9 cellular contexts compared by ENCODE assay signal in the genomic region with DNA sequence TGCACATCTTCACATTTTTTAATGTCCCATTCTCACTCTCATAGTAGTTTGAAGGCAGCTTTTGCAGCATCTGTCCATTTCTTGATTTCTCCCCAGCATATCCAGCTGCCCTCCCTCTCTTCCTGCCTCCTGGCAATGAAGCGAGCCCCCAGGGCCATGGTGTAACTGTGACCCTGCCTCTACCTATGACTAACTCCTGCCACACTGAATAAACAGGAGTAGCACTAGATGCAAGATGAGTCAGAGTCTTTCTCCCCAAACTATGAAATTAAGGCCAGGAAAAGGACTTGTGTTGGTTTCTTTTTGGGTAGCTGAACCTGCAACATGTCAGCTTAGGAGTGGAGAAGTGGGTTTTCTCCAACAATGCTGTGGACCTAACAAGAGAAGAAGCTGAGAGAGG.
A peak's percentile ranks its signal among the peaks of the same experiment; 100 is the strongest.
DNase-seq lines count a peak whose midpoint lies in the region; ATAC-seq, FAIRE-seq and TF ChIP-seq lines count a peak whose summit lies in the region.
"Had no signal": no experiment of that assay in that cellular context is flagged by ENCODE, and none has a peak within 500 bp of the region (broad histone marks: within the 10 kb centered on the region; RNA-seq: fewer than 3 reads in every experiment).

No MANE protein-coding gene starts in this region.

- no peaks in the 10 kb centered on the region for H3K9me3 Mint-ChIP-seq in activated T-cell treated with anti-CD3 and anti-CD28 coated beads, Interleukin-2, amount 50 U/mL, for 72 hours
- H3K9me3 Mint-ChIP-seq in immature natural killer cell = no peaks in the 10 kb centered on the region
- H3K9me3 Mint-ChIP-seq: brain had no signal

- peak overlapping the region; percentile 24 for H3K4me2 ChIP-seq in keratinocyte (ENCODE audit: control insufficient read depth, extremely low read depth, insufficient read depth, low read depth, low read length)

- H3K79me2 ChIP-seq in keratinocyte (ENCODE audit: control insufficient read depth, insufficient read depth, low read length) = no peaks in the 10 kb centered on the region

- in situ Hi-C loops in Caki2 (cut with HindIII; ENCODE audit: low pct_unique_long_range_greater_than_20kb, low sequenced_read_pairs) = no loop called here

- no peaks in the 10 kb centered on the region for H3K36me3 Mint-ChIP-seq in activated T-cell treated with anti-CD3 and anti-CD28 coated beads, Interleukin-2, amount 50 U/mL, for 72 hours (ENCODE audit: insufficient read depth in 2 of 2)
- H3K36me3 Mint-ChIP-seq in immature natural killer cell = no peaks in the 10 kb centered on the region
- H3K36me3 Mint-ChIP-seq: brain had no signal

- no peaks in the 10 kb centered on the region for H3K27me3 Mint-ChIP-seq in activated T-cell treated with anti-CD3 and anti-CD28 coated beads, Interleukin-2, amount 50 U/mL, for 72 hours (ENCODE audit: low read depth)
- no peaks in the 10 kb centered on the region for H3K27me3 Mint-ChIP-seq in immature natural killer cell (ENCODE audit: low read depth in 3 of 3)

- H3K27ac Mint-ChIP-seq in activated T-cell treated with anti-CD3 and anti-CD28 coated beads, Interleukin-2, amount 50 U/mL, for 72 hours = no peak overlapping the region
- H3K27ac Mint-ChIP-seq in immature natural killer cell = no peak overlapping the region

- peak; percentile 53 for ATAC-seq in HG02678 (IDR thresholded peaks at IDR 0.05; ENCODE audit: unreplicated experiment)
- ATAC-seq in activated T-cell treated with anti-CD3 and anti-CD28 coated beads, Interleukin-2, amount 50 U/mL, for 72 hours (replicated peaks in 1 of 2) = peak; percentile 89 to 98

- H3K27me3 ChIP-seq in keratinocyte (ENCODE audit: control insufficient read depth, extremely low read depth, insufficient read depth, low read length) (no peaks in the 10 kb centered on the region), dorsolateral prefrontal cortex (no peaks in the 10 kb centered on the region)

- intact Hi-C loops in dorsolateral prefrontal cortex (cut with DNase I) = no loop called here

- dilution Hi-C loops in keratinocyte (cut with MboI; ENCODE audit: extremely low pct_ligation_motif_present, low sequenced_read_pairs) = no loop called here

- H3K9ac ChIP-seq in keratinocyte (ENCODE audit: control insufficient read depth, extremely low read depth, insufficient read depth, low read length) = no peak overlapping the region

- H3K4me3 ChIP-seq in keratinocyte (ENCODE audit: control insufficient read depth in 2 of 3, extremely low read depth in 1 of 3, insufficient read depth in 2 of 3, low read depth in 1 of 3, low read length in 3 of 3) (no peak overlapping the region), dorsolateral prefrontal cortex (no peak overlapping the region)

- FAIRE-seq in keratinocyte (lab: Jason Lieb, UNC) = peak; percentile 58

- peaks cover 13% of the 10 kb centered on the region for H3K4me1 Mint-ChIP-seq in activated T-cell treated with anti-CD3 and anti-CD28 coated beads, Interleukin-2, amount 50 U/mL, for 72 hours (ENCODE audit: low read depth)
- H3K4me1 Mint-ChIP-seq in immature natural killer cell = no peaks in the 10 kb centered on the region

- no peak overlapping the region for H3K27ac ChIP-seq in keratinocyte (ENCODE audit: control insufficient read depth, insufficient read depth, low read length)
- H3K27ac ChIP-seq in dorsolateral prefrontal cortex = no peak overlapping the region

- no peak overlapping the region for H3K4me3 Mint-ChIP-seq in activated T-cell treated with anti-CD3 and anti-CD28 coated beads, Interleukin-2, amount 50 U/mL, for 72 hours
- no peak overlapping the region for H3K4me3 Mint-ChIP-seq in immature natural killer cell
- H3K4me3 Mint-ChIP-seq: brain had no signal

- no peaks in the 10 kb centered on the region for H3K9me1 ChIP-seq in keratinocyte (ENCODE audit: control insufficient read depth, extremely low read depth, insufficient read depth, low read length)

- no peaks in the 10 kb centered on the region for H4K20me1 ChIP-seq in keratinocyte (ENCODE audit: control insufficient read depth, extremely low read depth, insufficient read depth, low read length)

- TF ChIP-seq CTCF in keratinocyte (optimal IDR thresholded peaks at IDR 0.05 in 1 of 3, IDR thresholded peaks at IDR 0.05 in 1 of 3, conservative IDR thresholded peaks at IDR 0.05 in 1 of 3; ENCODE audit: extremely low read depth in 1 of 3, insufficient read depth in 2 of 3, low read length in 3 of 3) = no peak
- TF ChIP-seq CTCF in GM10266 (IDR thresholded peaks at IDR 0.05; ENCODE audit: control insufficient read depth, insufficient read depth, low read depth, missing control alignments) = no peak
- no peak for TF ChIP-seq CTCF in dorsolateral prefrontal cortex (IDR thresholded peaks at IDR 0.05 in 54 of 56, conservative IDR thresholded peaks at IDR 0.05 in 2 of 56; ENCODE audit: low read depth in 1 of 56, partially characterized antibody in 56 of 56)

- no peaks in the 10 kb centered on the region for H3K9me3 ChIP-seq in keratinocyte (ENCODE audit: control insufficient read depth, low read depth, low read length)

- peaks cover 11% of the 10 kb centered on the region for H3K4me1 ChIP-seq in keratinocyte (ENCODE audit: control insufficient read depth, extremely low read depth, insufficient read depth, low read length)

- H3K36me3 ChIP-seq in keratinocyte (ENCODE audit: control insufficient read depth in 2 of 2, extremely low read depth in 1 of 2, insufficient read depth in 2 of 2, low read length in 2 of 2) = no peaks in the 10 kb centered on the region

- H2AFZ ChIP-seq in keratinocyte (ENCODE audit: control insufficient read depth, low read length) = no peak overlapping the region

- peak; percentile 65 for DNase-seq in Caki2 (ENCODE audit: low read depth)
- peak; percentile 10 to 15 for DNase-seq in activated T-cell treated with anti-CD3 and anti-CD28 coated beads, Interleukin-2, amount 50 U/mL, for 72 hours
- peak; percentile 23 for DNase-seq in keratinocyte (ENCODE audit: low read depth, low spot score)
- no peak for DNase-seq in NAMALWA (ENCODE audit: low spot score)
- DNase-seq in GM10266 (ENCODE audit: extremely low spot score) = no peak
- no peak for DNase-seq in dorsolateral prefrontal cortex
- DNase-seq in immature natural killer cell = no peak

Comparison
In these comparisons a context has a peak if more than half of its experiments do, and no peak if none do; other contexts are left out.
1. DNase-seq: peak in Caki2 (single experiment), activated T-cell treated with anti-CD3 and anti-CD28 coated beads, Interleukin-2, amount 50 U/mL, for 72 hours (2 of 2) and keratinocyte (single experiment); none in NAMALWA (single experiment), GM10266 (single experiment), dorsolateral prefrontal cortex (0 of 10) and immature natural killer cell (0 of 3).